Comparison of ENCODE assay signal across 1 cellular context in genomic region chr10:101290415-101290814, GRCh38.
TF ChIP-seq lines count a peak whose summit lies in the region.

No MANE protein-coding gene starts in this region.

TF ChIP-seq in WTC11, 78 proteins besides CTCF, POLR2A, EP300 and RAD21 (continued from another document):
- no peak for TF ChIP-seq STAT6 (CRISPR knock-in tag; conservative IDR thresholded peaks at IDR 0.05; ENCODE audit: low read depth)
- no peak for TF ChIP-seq USF1 (CRISPR knock-in tag; IDR thresholded peaks at IDR 0.05)
